ENCODE assay signal across 12 cellular contexts in the genomic region with DNA sequence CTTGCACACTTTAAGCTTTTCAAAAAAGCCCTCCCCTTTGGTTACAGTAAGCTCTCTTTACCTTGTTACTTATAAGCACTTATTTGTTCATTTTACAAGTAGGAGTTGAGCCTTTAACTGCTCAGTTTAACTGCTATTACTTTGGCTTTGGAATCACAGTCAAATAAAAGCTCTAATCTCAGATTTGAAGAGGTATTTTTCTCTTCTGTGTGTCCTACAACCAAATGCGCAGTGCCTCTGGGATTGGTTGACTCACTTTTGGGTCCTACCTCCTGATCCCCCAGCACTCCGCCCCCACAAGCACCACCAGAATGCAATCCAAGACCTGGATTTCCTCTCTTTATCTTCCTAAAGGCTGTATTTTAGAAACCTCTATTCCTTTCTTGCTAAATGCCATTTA. TPM values are rescaled to one million over a fixed set of nuclear protein-coding genes. Genes with fewer than 3 reads are reported as not detected.
DNase-seq lines count a peak whose midpoint lies in the region; ATAC-seq and TF ChIP-seq lines count a peak whose summit lies in the region.
"Had no signal": no experiment of that assay in that cellular context is flagged by ENCODE, and none has a peak within 500 bp of the region (broad histone marks: within the 10 kb centered on the region; RNA-seq: fewer than 3 reads in every experiment).

No MANE protein-coding gene starts in this region.

- H3K36me3 ChIP-seq in OCI-LY1 (ENCODE audit: insufficient read depth, low read length): no peaks in the 10 kb centered on the region

- H3K79me2 ChIP-seq in OCI-LY1 (ENCODE audit: insufficient read depth, low read length): peaks cover 45% of the 10 kb centered on the region

- 0 out of 2 replicates have a peak, but pooled peaks cover 6% of the 10 kb centered on the region for H3F3A ChIP-seq in OCI-LY1 (ENCODE audit: insufficient read depth, low read length)

- no peaks in the 10 kb centered on the region for H3K27me3 ChIP-seq in OCI-LY1 (ENCODE audit: insufficient read depth, low read length)

- no peaks in the 10 kb centered on the region for H4K20me1 ChIP-seq in OCI-LY1 (ENCODE audit: insufficient read depth, low read length)

- no peaks in the 10 kb centered on the region for H3K9me3 ChIP-seq in OCI-LY1 (ENCODE audit: low read length)

- H3K27ac ChIP-seq in OCI-LY1 (ENCODE audit: low read depth, low read length, poor library complexity, severe bottlenecking): peak overlapping the region; percentile 96

- H3K4me1 ChIP-seq in OCI-LY1 (ENCODE audit: insufficient read depth, low read length, severe bottlenecking): peaks cover 86% of the 10 kb centered on the region

- H3K9ac ChIP-seq in OCI-LY1 (ENCODE audit: low read length): peak overlapping the region; percentile 82; the same call in 1 of the 2 replicates

- H2AFZ ChIP-seq in OCI-LY1 (ENCODE audit: low read length): no peak overlapping the region

- in situ Hi-C loops in G401 (cut with HindIII; ENCODE audit: low sequenced_read_pairs): no loop called here

- peak overlapping the region; percentile 89 for H3K4me2 ChIP-seq in OCI-LY1 (ENCODE audit: low read length)

- TF ChIP-seq CTCF in OCI-LY1 (IDR thresholded peaks at IDR 0.05; ENCODE audit: low read length): no peak
- no peak for TF ChIP-seq CTCF in omental fat pad (IDR thresholded peaks at IDR 0.05)

- ATAC-seq in omental fat pad (ENCODE audit: low FRiP score) (no peak), HG03571 (IDR thresholded peaks at IDR 0.05; ENCODE audit: unreplicated experiment) (no peak), HG03520 (IDR thresholded peaks at IDR 0.05; ENCODE audit: unreplicated experiment) (no peak)

- DNase-seq in G401 (ENCODE audit: low spot score) (peak; percentile 72), dermis blood vessel endothelial cell (peak; percentile 69), putamen (ENCODE audit: low spot score) (peak; percentile 59), SK-N-DZ (ENCODE audit: low spot score) (no peak), omental fat pad (ENCODE audit: low spot score) (no peak)
- DNase-seq: activated naive CD4-positive, alpha-beta T cell treated with anti-CD3 and anti-CD28 coated beads for 36 hours; NCI-H2171 treated with DMSO at 0.1 percent for 48 hours; stimulated activated CD4-positive, alpha-beta T cell treated with anti-CD3 and anti-CD28 coated beads, Interleukin-12 subunit alpha, Interleukin-12 subunit beta, amount 100 ng/mL, for 4 hours; T-helper 9 cell had no signal

- H3K4me3 ChIP-seq in OCI-LY1 (ENCODE audit: low read depth, low read length, poor library complexity, severe bottlenecking): peak overlapping the region; percentile 87

- no peaks in the 10 kb centered on the region for H3K9me2 ChIP-seq in OCI-LY1 (ENCODE audit: low read depth, low read length)

RNA-seq across cellular contexts. Expression of a gene that starts 2.5 kb away (rescaled TPM):
- 1.9 and 6.3 TPM in 2 replicates for total RNA-seq in G401 (2014; rRNA removed; shearing (Covaris generic))
- total RNA-seq in dermis blood vessel endothelial cell: 71.6 and 111 TPM in 2 replicates
- polyA plus RNA-seq in SK-N-DZ (2014; cell fraction: cytosol; rRNA removed): 19.8 and 21.4 TPM in 2 replicates
- 8.5 and 12.2 TPM in 2 replicates for polyA plus RNA-seq in SK-N-DZ (2014; cell fraction: nucleus; rRNA removed)
- 100 to 1,000 TPM in 1 of 4 donors, 10 to 100 TPM in 3; 35.3 to 137 (median 53.1) TPM for total RNA-seq in omental fat pad

RNA-seq across cellular contexts. Expression of a gene that starts 43.8 kb away (rescaled TPM):
- not detected in 2 replicates for total RNA-seq in G401 (2014; rRNA removed; shearing (Covaris generic))
- not detected in 2 replicates for total RNA-seq in dermis blood vessel endothelial cell
- 0.07 TPM in 1 of 2 replicates, not detected in the other for polyA plus RNA-seq in SK-N-DZ (2014; cell fraction: cytosol; rRNA removed)
- polyA plus RNA-seq in SK-N-DZ (2014; cell fraction: nucleus; rRNA removed): not detected in 2 replicates
- total RNA-seq in omental fat pad: 1 to 10 TPM in 3 of 4 donors, under 1 TPM in 1; 0.24 to 3.2 (median 1.5) TPM
- total RNA-seq: activated naive CD4-positive, alpha-beta T cell treated with anti-CD3 and anti-CD28 coated beads for 36 hours had no signal

Comparison
In these comparisons a context has a peak if more than half of its experiments do, and no peak if none do; other contexts are left out.
1. DNase-seq: peak in G401 (single experiment), dermis blood vessel endothelial cell (single experiment) and putamen (single experiment); none in SK-N-DZ (single experiment) and omental fat pad (single experiment).